Comparison of ENCODE assay signal across 2 cellular contexts in the genomic region with DNA sequence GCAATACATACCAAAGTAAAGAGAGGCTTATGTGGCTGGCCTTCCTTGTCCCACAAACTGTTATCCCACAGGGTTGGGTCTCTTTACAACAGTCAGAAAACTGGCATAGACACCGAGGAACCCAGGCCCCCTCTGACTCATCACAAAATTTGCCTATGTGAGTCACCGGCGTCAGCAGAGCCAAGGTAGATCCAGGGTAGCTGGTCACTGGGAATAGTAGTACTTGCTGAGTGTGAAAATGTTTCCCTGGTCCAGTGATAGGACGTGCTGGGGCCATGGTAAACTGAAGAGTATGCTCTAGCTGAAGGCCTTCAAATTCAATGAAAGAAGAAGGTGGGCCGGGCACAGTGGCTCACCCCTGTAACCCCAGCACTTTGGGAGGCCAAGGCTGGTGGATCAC.
TF ChIP-seq lines count a peak whose summit lies in the region.

No MANE protein-coding gene starts in this region.

TF ChIP-seq in K562, 482 proteins besides CTCF, POLR2A, EP300 and RAD21 (continued from another document and continues in another):
- TF ChIP-seq ZNF311 (CRISPR knock-in tag; IDR thresholded peaks at IDR 0.05) (no peak), E2F3 (CRISPR knock-in tag; IDR thresholded peaks at IDR 0.05) (no peak), DACH1 (IDR thresholded peaks at IDR 0.05; ENCODE audit: partially characterized antibody) (no peak), C11orf30 (IDR thresholded peaks at IDR 0.05; ENCODE audit: low read depth) (peak; percentile 64), CBX5 (IDR thresholded peaks at IDR 0.05; ENCODE audit: borderline replicate concordance, low read depth) (no peak), MAFG (tag; conservative IDR thresholded peaks at IDR 0.05) (peak; percentile 44; the same call in 1 of the 2 replicates), ZNF699 (CRISPR knock-in tag; IDR thresholded peaks at IDR 0.05; ENCODE audit: insufficient replicate concordance) (no peak), DPF2 (IDR thresholded peaks at IDR 0.05) (0 out of 2 replicates have a peak, but pooled peaks have one; percentile 30), GABPB1 (CRISPR knock-in tag; IDR thresholded peaks at IDR 0.05) (no peak), ARID1B (IDR thresholded peaks at IDR 0.05) (peak; percentile 43; the same call in 1 of the 2 replicates), ZNF75A (CRISPR knock-in tag; IDR thresholded peaks at IDR 0.05) (peak; percentile 56; the same call in 1 of the 2 replicates), TOE1 (IDR thresholded peaks at IDR 0.05; ENCODE audit: borderline replicate concordance) (no peak), TOE1 (CRISPR knock-in tag; IDR thresholded peaks at IDR 0.05; ENCODE audit: borderline replicate concordance, low read depth) (no peak), KHSRP (IDR thresholded peaks at IDR 0.05) (no peak), JUN (IDR thresholded peaks at IDR 0.05; ENCODE audit: borderline replicate concordance, low read depth, low read length) (peak; percentile 71), JUN (CRISPR knock-in tag; IDR thresholded peaks at IDR 0.05; ENCODE audit: borderline replicate concordance) (no peak), TCF7 (IDR thresholded peaks at IDR 0.05; ENCODE audit: borderline replicate concordance) (no peak), JUND (IDR thresholded peaks at IDR 0.05; ENCODE audit: borderline replicate concordance, low read depth, low read length) (peak; percentile 90), JUND (tag; IDR thresholded peaks at IDR 0.05; ENCODE audit: borderline replicate concordance, low read depth, low read length) (peak; percentile 63; the same call in 1 of the 3 replicates), SMARCA4 (IDR thresholded peaks at IDR 0.05) (peak; percentile 50; the same call in 1 of the 2 replicates), JUNB (CRISPR knock-in tag; conservative IDR thresholded peaks at IDR 0.05) (no peak), HEY1 (CRISPR knock-in tag; IDR thresholded peaks at IDR 0.05; ENCODE audit: borderline replicate concordance) (no peak), BCOR (IDR thresholded peaks at IDR 0.05) (0 out of 2 replicates have a peak, but pooled peaks have one; percentile 19), MAFK (IDR thresholded peaks at IDR 0.05; ENCODE audit: low read length) (peak; percentile 46; the same call in 1 of the 2 replicates), WHSC1 (IDR thresholded peaks at IDR 0.05; ENCODE audit: low read length) (no peak), CAMTA2 (CRISPR knock-in tag; conservative IDR thresholded peaks at IDR 0.05) (no peak), FOS (IDR thresholded peaks at IDR 0.05; ENCODE audit: extremely low read depth, insufficient read length) (peak; percentile 34), ZC3H11A (IDR thresholded peaks at IDR 0.05; ENCODE audit: low read depth, low read length) (no peak)
- TF ChIP-seq, protein P1, sequence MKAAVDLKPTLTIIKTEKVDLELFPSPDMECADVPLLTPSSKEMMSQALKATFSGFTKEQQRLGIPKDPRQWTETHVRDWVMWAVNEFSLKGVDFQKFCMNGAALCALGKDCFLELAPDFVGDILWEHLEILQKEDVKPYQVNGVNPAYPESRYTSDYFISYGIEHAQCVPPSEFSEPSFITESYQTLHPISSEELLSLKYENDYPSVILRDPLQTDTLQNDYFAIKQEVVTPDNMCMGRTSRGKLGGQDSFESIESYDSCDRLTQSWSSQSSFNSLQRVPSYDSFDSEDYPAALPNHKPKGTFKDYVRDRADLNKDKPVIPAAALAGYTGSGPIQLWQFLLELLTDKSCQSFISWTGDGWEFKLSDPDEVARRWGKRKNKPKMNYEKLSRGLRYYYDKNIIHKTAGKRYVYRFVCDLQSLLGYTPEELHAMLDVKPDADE (conservative IDR thresholded peaks at IDR 0.05; ENCODE audit: control insufficient read depth, low read depth, low read length): no peak
- TF ChIP-seq, protein P2, sequence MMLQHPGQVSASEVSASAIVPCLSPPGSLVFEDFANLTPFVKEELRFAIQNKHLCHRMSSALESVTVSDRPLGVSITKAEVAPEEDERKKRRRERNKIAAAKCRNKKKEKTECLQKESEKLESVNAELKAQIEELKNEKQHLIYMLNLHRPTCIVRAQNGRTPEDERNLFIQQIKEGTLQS (IDR thresholded peaks at IDR 0.05): peak; percentile 91
- TF ChIP-seq, protein P2 (CRISPR knock-in tag; conservative IDR thresholded peaks at IDR 0.05): no peak
- TF ChIP-seq, protein P3, sequence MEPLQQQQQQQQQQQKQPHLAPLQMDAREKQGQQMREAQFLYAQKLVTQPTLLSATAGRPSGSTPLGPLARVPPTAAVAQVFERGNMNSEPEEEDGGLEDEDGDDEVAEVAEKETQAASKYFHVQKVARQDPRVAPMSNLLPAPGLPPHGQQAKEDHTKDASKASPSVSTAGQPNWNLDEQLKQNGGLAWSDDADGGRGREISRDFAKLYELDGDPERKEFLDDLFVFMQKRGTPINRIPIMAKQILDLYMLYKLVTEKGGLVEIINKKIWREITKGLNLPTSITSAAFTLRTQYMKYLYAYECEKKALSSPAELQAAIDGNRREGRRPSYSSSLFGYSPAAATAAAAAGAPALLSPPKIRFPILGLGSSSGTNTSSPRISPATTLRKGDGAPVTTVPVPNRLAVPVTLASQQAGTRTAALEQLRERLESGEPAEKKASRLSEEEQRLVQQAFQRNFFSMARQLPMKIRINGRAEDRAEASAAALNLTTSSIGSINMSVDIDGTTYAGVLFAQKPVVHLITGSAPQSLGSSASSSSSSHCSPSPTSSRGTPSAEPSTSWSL (CRISPR knock-in tag; IDR thresholded peaks at IDR 0.05; ENCODE audit: borderline replicate concordance): no peak
- TF ChIP-seq, protein P4, sequence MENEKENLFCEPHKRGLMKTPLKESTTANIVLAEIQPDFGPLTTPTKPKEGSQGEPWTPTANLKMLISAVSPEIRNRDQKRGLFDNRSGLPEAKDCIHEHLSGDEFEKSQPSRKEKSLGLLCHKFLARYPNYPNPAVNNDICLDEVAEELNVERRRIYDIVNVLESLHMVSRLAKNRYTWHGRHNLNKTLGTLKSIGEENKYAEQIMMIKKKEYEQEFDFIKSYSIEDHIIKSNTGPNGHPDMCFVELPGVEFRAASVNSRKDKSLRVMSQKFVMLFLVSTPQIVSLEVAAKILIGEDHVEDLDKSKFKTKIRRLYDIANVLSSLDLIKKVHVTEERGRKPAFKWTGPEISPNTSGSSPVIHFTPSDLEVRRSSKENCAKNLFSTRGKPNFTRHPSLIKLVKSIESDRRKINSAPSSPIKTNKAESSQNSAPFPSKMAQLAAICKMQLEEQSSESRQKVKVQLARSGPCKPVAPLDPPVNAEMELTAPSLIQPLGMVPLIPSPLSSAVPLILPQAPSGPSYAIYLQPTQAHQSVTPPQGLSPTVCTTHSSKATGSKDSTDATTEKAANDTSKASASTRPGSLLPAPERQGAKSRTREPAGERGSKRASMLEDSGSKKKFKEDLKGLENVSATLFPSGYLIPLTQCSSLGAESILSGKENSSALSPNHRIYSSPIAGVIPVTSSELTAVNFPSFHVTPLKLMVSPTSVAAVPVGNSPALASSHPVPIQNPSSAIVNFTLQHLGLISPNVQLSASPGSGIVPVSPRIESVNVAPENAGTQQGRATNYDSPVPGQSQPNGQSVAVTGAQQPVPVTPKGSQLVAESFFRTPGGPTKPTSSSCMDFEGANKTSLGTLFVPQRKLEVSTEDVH (IDR thresholded peaks at IDR 0.05; ENCODE audit: low read depth, partially characterized antibody): no peak

TF ChIP-seq in HEK293T, 16 proteins besides CTCF, POLR2A, EP300 and RAD21 (continued from another document):
- TF ChIP-seq FOXM1 (IDR thresholded peaks at IDR 0.05; ENCODE audit: borderline replicate concordance) (no peak), SP1 (IDR thresholded peaks at IDR 0.05) (no peak), ARNT (IDR thresholded peaks at IDR 0.05) (no peak)
